In the genomic region with DNA sequence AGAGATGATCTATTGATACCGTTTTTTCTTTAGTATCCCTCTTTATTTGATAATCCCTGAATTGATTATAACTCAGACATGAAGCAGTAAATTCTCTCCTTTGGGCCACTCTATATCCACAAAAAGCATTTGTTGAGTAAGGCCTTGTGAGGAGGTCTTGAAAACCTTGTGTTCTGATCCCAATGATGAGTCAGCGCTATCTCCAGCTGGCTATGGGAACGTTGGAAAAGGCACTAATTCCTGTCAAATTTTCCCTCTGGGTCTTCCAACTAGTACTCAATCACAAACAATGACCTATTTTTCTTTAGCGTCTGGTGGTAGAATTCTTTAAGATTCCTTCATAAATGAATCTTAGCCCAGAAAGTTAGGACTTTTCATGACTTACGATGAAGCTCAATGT, we compare ENCODE assay signal across 1 cellular context.
TF ChIP-seq lines count a peak whose summit lies in the region.

No MANE protein-coding gene starts in this region.

TF ChIP-seq in GM23338, 12 proteins besides CTCF, POLR2A, EP300 and RAD21 (continued from another document):
- TF ChIP-seq, protein P1, sequence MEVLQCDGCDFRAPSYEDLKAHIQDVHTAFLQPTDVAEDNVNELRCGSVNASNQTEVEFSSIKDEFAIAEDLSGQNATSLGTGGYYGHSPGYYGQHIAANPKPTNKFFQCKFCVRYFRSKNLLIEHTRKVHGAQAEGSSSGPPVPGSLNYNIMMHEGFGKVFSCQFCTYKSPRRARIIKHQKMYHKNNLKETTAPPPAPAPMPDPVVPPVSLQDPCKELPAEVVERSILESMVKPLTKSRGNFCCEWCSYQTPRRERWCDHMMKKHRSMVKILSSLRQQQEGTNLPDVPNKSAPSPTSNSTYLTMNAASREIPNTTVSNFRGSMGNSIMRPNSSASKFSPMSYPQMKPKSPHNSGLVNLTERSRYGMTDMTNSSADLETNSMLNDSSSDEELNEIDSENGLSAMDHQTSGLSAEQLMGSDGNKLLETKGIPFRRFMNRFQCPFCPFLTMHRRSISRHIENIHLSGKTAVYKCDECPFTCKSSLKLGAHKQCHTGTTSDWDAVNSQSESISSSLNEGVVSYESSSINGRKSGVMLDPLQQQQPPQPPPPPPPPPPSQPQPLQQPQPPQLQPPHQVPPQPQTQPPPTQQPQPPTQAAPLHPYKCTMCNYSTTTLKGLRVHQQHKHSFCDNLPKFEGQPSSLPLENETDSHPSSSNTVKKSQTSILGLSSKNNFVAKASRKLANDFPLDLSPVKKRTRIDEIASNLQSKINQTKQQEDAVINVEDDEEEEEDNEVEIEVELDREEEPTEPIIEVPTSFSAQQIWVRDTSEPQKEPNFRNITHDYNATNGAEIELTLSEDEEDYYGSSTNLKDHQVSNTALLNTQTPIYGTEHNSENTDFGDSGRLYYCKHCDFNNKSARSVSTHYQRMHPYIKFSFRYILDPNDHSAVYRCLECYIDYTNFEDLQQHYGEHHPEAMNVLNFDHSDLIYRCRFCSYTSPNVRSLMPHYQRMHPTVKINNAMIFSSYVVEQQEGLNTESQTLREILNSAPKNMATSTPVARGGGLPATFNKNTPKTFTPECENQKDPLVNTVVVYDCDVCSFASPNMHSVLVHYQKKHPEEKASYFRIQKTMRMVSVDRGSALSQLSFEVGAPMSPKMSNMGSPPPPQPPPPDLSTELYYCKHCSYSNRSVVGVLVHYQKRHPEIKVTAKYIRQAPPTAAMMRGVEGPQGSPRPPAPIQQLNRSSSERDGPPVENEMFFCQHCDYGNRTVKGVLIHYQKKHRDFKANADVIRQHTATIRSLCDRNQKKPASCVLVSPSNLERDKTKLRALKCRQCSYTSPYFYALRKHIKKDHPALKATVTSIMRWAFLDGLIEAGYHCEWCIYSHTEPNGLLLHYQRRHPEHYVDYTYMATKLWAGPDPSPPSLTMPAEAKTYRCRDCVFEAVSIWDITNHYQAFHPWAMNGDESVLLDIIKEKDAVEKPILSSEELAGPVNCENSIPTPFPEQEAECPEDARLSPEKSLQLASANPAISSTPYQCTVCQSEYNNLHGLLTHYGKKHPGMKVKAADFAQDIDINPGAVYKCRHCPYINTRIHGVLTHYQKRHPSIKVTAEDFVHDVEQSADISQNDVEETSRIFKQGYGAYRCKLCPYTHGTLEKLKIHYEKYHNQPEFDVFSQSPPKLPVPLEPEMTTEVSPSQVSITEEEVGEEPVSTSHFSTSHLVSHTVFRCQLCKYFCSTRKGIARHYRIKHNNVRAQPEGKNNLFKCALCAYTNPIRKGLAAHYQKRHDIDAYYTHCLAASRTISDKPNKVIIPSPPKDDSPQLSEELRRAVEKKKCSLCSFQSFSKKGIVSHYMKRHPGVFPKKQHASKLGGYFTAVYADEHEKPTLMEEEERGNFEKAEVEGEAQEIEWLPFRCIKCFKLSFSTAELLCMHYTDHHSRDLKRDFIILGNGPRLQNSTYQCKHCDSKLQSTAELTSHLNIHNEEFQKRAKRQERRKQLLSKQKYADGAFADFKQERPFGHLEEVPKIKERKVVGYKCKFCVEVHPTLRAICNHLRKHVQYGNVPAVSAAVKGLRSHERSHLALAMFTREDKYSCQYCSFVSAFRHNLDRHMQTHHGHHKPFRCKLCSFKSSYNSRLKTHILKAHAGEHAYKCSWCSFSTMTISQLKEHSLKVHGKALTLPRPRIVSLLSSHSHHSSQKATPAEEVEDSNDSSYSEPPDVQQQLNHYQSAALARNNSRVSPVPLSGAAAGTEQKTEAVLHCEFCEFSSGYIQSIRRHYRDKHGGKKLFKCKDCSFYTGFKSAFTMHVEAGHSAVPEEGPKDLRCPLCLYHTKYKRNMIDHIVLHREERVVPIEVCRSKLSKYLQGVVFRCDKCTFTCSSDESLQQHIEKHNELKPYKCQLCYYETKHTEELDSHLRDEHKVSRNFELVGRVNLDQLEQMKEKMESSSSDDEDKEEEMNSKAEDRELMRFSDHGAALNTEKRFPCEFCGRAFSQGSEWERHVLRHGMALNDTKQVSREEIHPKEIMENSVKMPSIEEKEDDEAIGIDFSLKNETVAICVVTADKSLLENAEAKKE (CRISPR knock-in tag; IDR thresholded peaks at IDR 0.05): no peak
- TF ChIP-seq ZNF331 (CRISPR knock-in tag; IDR thresholded peaks at IDR 0.05; ENCODE audit: low read depth): no peak
- TF ChIP-seq EZH2phosphoT487 (IDR thresholded peaks at IDR 0.05; ENCODE audit: unreplicated experiment): no peak
- TF ChIP-seq JUNB (IDR thresholded peaks at IDR 0.05; ENCODE audit: unreplicated experiment): no peak
- TF ChIP-seq ZNF114 (CRISPR knock-in tag; IDR thresholded peaks at IDR 0.05): no peak
TF ChIP-seq in GM23338: peak in this region for 0.
